In the genomic region with DNA sequence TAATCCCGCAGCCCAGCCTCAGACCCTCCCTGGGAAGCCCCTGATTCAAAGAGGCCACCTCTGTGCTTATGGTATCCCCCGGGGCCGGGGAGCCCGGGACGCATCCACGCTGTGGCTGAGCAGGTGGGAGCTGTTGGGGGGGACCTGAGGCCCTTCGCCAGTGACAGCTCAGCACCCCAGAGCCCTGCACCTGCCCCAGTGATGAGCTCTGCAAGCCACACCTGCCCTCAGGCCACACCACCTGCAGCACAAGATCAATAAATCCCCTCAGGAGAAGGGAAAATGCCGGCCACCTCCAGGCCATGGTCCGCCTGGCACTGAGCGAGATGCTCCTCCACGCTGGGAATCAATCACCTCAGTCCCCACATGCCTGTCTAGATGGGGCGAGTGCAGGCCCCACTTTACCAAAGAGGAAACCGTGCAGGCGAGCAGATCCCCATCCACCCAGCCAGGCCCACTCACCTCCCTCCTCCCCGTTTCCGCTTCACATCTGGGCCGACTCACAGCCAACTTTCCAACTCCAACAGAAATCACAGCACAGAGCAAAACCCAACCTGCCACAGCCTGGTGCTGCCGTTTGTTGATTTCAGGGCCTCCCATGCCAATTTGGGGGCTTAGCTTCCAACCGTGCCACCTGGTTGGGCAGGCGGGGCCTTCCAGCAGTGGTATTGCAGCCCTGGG, we compare ENCODE assay signal across 8 cellular contexts. TPM values are rescaled to one million over a fixed set of nuclear protein-coding genes. Genes with fewer than 3 reads are reported as not detected.
DNase-seq lines count a peak whose midpoint lies in the region; ATAC-seq and TF ChIP-seq lines count a peak whose summit lies in the region.

No MANE protein-coding gene starts in this region.

- H2AFZ ChIP-seq in DND-41 (ENCODE audit: low read depth, low read length) (no peak overlapping the region), GM23248 (no peak overlapping the region)

- peak overlapping the region; percentile 86 for H3K9ac ChIP-seq in DND-41 (ENCODE audit: low read depth, low read length)
- no peak overlapping the region for H3K9ac ChIP-seq in GM23248

- H3K9me2 ChIP-seq in GM23248 (ENCODE audit: insufficient read depth), result no peaks in the 10 kb centered on the region

- H3K36me3 ChIP-seq in DND-41 (ENCODE audit: insufficient read depth, low read length) (peaks cover 63% of the 10 kb centered on the region), neutrophil (peaks cover 60% of the 10 kb centered on the region), GM23248 (ENCODE audit: low read depth) (no peaks in the 10 kb centered on the region; the same call in 1 of the 2 replicates)

- H3K27ac ChIP-seq in DND-41 (ENCODE audit: low read length) (peak overlapping the region; percentile 95), neutrophil (peak overlapping the region; percentile 100), GM23248 (no peak overlapping the region)

- in situ Hi-C loops in GM23248 (cut with MboI), result loop anchor here (10.0 kb wide), 1 partner anchor 149 kb away; no protein-coding TSS in a partner anchor

- H3K9me3 ChIP-seq in DND-41 (ENCODE audit: insufficient read depth, low read length, severe bottlenecking), result no peaks in the 10 kb centered on the region
- no peaks in the 10 kb centered on the region for H3K9me3 ChIP-seq in neutrophil
- H3K9me3 ChIP-seq in GM23248 (ENCODE audit: low read depth), result no peaks in the 10 kb centered on the region

- H4K20me1 ChIP-seq in DND-41 (ENCODE audit: insufficient read depth, low read length) (peaks cover 53% of the 10 kb centered on the region), GM23248 (ENCODE audit: insufficient read depth) (no peaks in the 10 kb centered on the region)

- H3K4me1 ChIP-seq in DND-41 (ENCODE audit: insufficient read depth, low read length), result peaks cover 92% of the 10 kb centered on the region
- H3K4me1 ChIP-seq in neutrophil (ENCODE audit: control insufficient read depth in 1 of 2, insufficient read depth in 1 of 2, low read depth in 1 of 2, low read length in 1 of 2), result peaks cover 78 to 82% of the 10 kb centered on the region in 2 experiments
- H3K4me1 ChIP-seq in GM23248 (ENCODE audit: insufficient read depth), result peaks cover 14% of the 10 kb centered on the region; the same call in 1 of the 2 replicates

- peak overlapping the region; percentile 74 for H3K4me2 ChIP-seq in DND-41 (ENCODE audit: insufficient read depth, low read length)
- H3K4me2 ChIP-seq in GM23248 (ENCODE audit: unreplicated experiment), result no peak overlapping the region

- WGBS in GM23248 (ENCODE audit: low coverage in 1 of 2, low lambda C conversion rate in 2 of 2, missing lambda C conversion rate in 2 of 2), 2 experiments, result 91 to 92% methylated on average over 17 to 20 of the region's 20 CpGs

- H3F3A ChIP-seq in GM23248 (ENCODE audit: insufficient read depth), result 0 out of 2 replicates have a peak, but pooled peaks cover 5% of the 10 kb centered on the region

- peak; percentile 66 for ATAC-seq in DND-41 (ENCODE audit: insufficient read depth, low read depth)
- ATAC-seq in GM21360 (IDR thresholded peaks at IDR 0.05; ENCODE audit: unreplicated experiment), result no peak
- no peak for ATAC-seq in HG02588 (IDR thresholded peaks at IDR 0.05; ENCODE audit: unreplicated experiment)
- no peak for ATAC-seq in GM21786 (IDR thresholded peaks at IDR 0.05; ENCODE audit: unreplicated experiment)

- TF ChIP-seq CTCF in DND-41 (IDR thresholded peaks at IDR 0.05; ENCODE audit: borderline replicate concordance, extremely low read depth, low read length, poor library complexity, severe bottlenecking) (no peak), neutrophil (IDR thresholded peaks at IDR 0.05) (no peak)

- H3K4me3 ChIP-seq in DND-41 (ENCODE audit: low read depth in 1 of 2, low read length in 2 of 2) (peak overlapping the region; percentile 34 to 67), neutrophil (ENCODE audit: low read depth in 1 of 2, low read length in 1 of 2) (peak overlapping the region; percentile 98 to 100), GM23248 (no peak overlapping the region)

- peak; percentile 92 for DNase-seq in DND-41
- DNase-seq in NOMO-1 treated with dmso at 0.1 percent for 144 hours (lab: John Stamatoyannopoulos, UW; ENCODE audit: unreplicated experiment), result peak; percentile 38
- peak; percentile 69 for DNase-seq in activated naive CD4-positive, alpha-beta T cell treated with Interleukin-2 at 50 U/mL for 16 hours
- DNase-seq in GM23248, result no peak

- no peaks in the 10 kb centered on the region for H3K27me3 ChIP-seq in DND-41 (ENCODE audit: insufficient read depth, low read length, poor library complexity)
- H3K27me3 ChIP-seq in neutrophil, result no peaks in the 10 kb centered on the region
- no peaks in the 10 kb centered on the region for H3K27me3 ChIP-seq in GM23248 (replicated peaks; ENCODE audit: insufficient read depth)

- peaks cover 89% of the 10 kb centered on the region for H3K79me2 ChIP-seq in DND-41 (ENCODE audit: insufficient read depth, low read length)
- peaks cover 82% of the 10 kb centered on the region for H3K79me2 ChIP-seq in GM23248 (ENCODE audit: insufficient read depth)

RNA-seq across cellular contexts. Expression of a gene that starts 12.8 kb away (rescaled TPM):
- 38.7 and 53.1 TPM in 2 replicates for total RNA-seq in GM23248 (2014; rRNA removed; shearing (Covaris generic))
- polyA plus RNA-seq in GM23248 (2016; fragmentation: Nextera tagmentation; extraction: Ambion mirVana), result 53.7 and 57.0 TPM in 2 replicates

RNA-seq across cellular contexts. Expression of a gene that starts 13.4 kb away (rescaled TPM):
- total RNA-seq in GM23248 (2014; rRNA removed; shearing (Covaris generic)), result 1.6 and 2.3 TPM in 2 replicates
- polyA plus RNA-seq in GM23248 (2016; fragmentation: Nextera tagmentation; extraction: Ambion mirVana), result 0.89 and 1.5 TPM in 2 replicates

RNA-seq across cellular contexts. Expression of a gene that starts 32.3 kb away (rescaled TPM):
- 78.6 and 83.2 TPM in 2 replicates for total RNA-seq in GM23248 (2014; rRNA removed; shearing (Covaris generic))
- 28.9 and 37.6 TPM in 2 replicates for polyA plus RNA-seq in GM23248 (2016; fragmentation: Nextera tagmentation; extraction: Ambion mirVana)
